Comparison of ENCODE assay signal across 8 cellular contexts in the genomic region with DNA sequence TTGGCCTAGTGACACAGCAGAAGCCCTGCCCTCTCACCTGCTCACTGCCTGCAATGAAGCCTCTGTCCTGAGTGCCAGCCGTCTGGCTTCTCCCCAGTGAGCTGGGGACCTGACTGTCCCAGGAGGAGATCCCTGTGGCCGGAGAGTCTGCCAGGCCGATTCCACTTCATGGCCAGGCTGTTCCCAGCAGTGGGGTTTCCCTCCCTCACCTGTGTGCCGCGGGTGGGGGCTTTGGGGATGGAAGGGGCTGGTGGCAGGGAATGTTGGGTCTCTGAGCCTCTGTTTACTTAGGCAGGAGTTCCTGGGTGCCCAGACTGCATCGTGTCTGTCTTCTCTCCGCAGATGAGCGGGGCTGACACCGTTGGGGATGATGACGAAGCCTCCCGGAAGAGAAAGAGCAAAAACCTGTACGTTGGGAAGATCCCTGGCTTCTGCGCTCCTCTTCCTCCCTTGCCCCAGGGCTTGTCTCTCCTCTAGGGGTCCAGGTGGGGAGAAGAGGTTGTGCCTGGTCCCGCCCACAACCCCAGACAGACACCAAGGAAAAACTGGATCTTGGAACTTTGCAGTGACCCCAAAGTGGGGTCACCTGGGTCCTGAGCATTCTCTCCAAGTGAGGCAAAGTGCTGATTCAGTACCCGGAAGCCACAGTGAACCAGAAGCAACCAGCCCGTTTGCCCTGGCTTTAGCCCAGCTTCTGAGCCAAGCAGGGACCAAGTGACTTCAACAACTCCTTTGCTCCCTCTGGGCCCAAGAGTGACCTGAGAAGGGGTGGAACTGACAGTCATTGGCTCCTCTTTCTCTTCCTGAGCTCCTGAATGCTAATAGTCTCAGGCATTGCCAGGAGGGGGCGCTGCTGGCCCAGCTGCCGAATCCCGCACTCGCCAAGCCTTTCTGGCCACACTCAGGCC.
DNase-seq lines count a peak whose midpoint lies in the region; ATAC-seq lines count a peak whose summit lies in the region.

No MANE protein-coding gene starts in this region.

- no peak overlapping the region for H3K4me3 Mint-ChIP-seq in activated CD4-positive, alpha-beta T cell treated with anti-CD3 and anti-CD28 coated beads, Interleukin-2, amount 10 ng/mL, durations not matched to agents 24 days and 14 days
- no peak overlapping the region for H3K4me3 Mint-ChIP-seq in effector memory CD8-positive, alpha-beta T cell

- intact Hi-C loops in activated CD4-positive, alpha-beta T cell treated with anti-CD3 and anti-CD28 coated beads, Interleukin-2, amount 10 ng/mL, durations not matched to agents 24 days and 14 days (cut with micrococcal nuclease): loop anchor here (1.0 to 2.0 kb wide), 4 partner anchors 31 to 180 kb away; a partner anchor contains a TSS

- H3K23ac ChIP-seq in mesenchymal stem cell (ENCODE audit: low read length in 2 of 2): no peak overlapping the region

- peaks cover 37% of the 10 kb centered on the region for H3K36me3 Mint-ChIP-seq in activated CD4-positive, alpha-beta T cell treated with anti-CD3 and anti-CD28 coated beads, Interleukin-2, amount 10 ng/mL, durations not matched to agents 24 days and 14 days (ENCODE audit: low read depth)
- H3K36me3 Mint-ChIP-seq in effector memory CD8-positive, alpha-beta T cell (ENCODE audit: insufficient read depth): peaks cover 24% of the 10 kb centered on the region

- peaks cover 27% of the 10 kb centered on the region for H3K4me1 ChIP-seq in mesenchymal stem cell (ENCODE audit: control insufficient read depth, insufficient read depth, low read depth, low read length)

- H3K9ac ChIP-seq in mesenchymal stem cell (ENCODE audit: low read length): peak overlapping the region; percentile 42

- H3K79me1 ChIP-seq in mesenchymal stem cell (replicated peaks; ENCODE audit: low read length, poor library complexity, severe bottlenecking): peaks cover 27% of the 10 kb centered on the region

- H3K4ac ChIP-seq in mesenchymal stem cell (ENCODE audit: low read depth in 1 of 2, low read length in 2 of 2): peak overlapping the region in 1 of 2 experiments; percentile 26

- H3K4me1 Mint-ChIP-seq in activated CD4-positive, alpha-beta T cell treated with anti-CD3 and anti-CD28 coated beads, Interleukin-2, amount 10 ng/mL, durations not matched to agents 24 days and 14 days: peaks cover 42% of the 10 kb centered on the region
- H3K4me1 Mint-ChIP-seq in effector memory CD8-positive, alpha-beta T cell (ENCODE audit: low read depth in 2 of 2): peaks cover 13 to 37% of the 10 kb centered on the region in 2 donors

- peaks cover 12 to 47% of the 10 kb centered on the region in 2 experiments for H3K36me3 ChIP-seq in mesenchymal stem cell (ENCODE audit: control insufficient read depth in 1 of 2, insufficient read depth in 2 of 2, low read depth in 1 of 2, low read length in 2 of 2)

- no peaks in the 10 kb centered on the region for H3K27me3 Mint-ChIP-seq in activated CD4-positive, alpha-beta T cell treated with anti-CD3 and anti-CD28 coated beads, Interleukin-2, amount 10 ng/mL, durations not matched to agents 24 days and 14 days
- H3K27me3 Mint-ChIP-seq in effector memory CD8-positive, alpha-beta T cell: no peaks in the 10 kb centered on the region

- H2BK12ac ChIP-seq in mesenchymal stem cell (ENCODE audit: low read length in 2 of 2): no peak overlapping the region

- H2BK120ac ChIP-seq in mesenchymal stem cell (ENCODE audit: low read depth, low read length): no peak overlapping the region

- WGBS in mesenchymal stem cell: 66% methylated on average over 16 of the region's 20 CpGs

- peak overlapping the region; percentile 34 for H3K27ac Mint-ChIP-seq in activated CD4-positive, alpha-beta T cell treated with anti-CD3 and anti-CD28 coated beads, Interleukin-2, amount 10 ng/mL, durations not matched to agents 24 days and 14 days
- peak overlapping the region in 1 of 2 donors; percentile 54 for H3K27ac Mint-ChIP-seq in effector memory CD8-positive, alpha-beta T cell

- no peaks in the 10 kb centered on the region for H3K27me3 ChIP-seq in mesenchymal stem cell (ENCODE audit: control insufficient read depth in 1 of 2, insufficient read depth in 1 of 2, low read length in 2 of 2)

- peak overlapping the region; percentile 34 for H2BK15ac ChIP-seq in mesenchymal stem cell (ENCODE audit: low read depth, poor library complexity, severe bottlenecking)

- no peak overlapping the region for H2BK5ac ChIP-seq in mesenchymal stem cell (ENCODE audit: low read depth, low read length, poor library complexity, severe bottlenecking)

- no peak overlapping the region for H3K27ac ChIP-seq in mesenchymal stem cell (ENCODE audit: low read length, poor library complexity, severe bottlenecking)

- H4K8ac ChIP-seq in mesenchymal stem cell (ENCODE audit: low read length): peak overlapping the region; percentile 10

- H2AFZ ChIP-seq in mesenchymal stem cell (ENCODE audit: low read depth, low read length): no peak overlapping the region

- no peak overlapping the region for H3K4me2 ChIP-seq in mesenchymal stem cell (ENCODE audit: low read length, poor library complexity, severe bottlenecking)

- H3K18ac ChIP-seq in mesenchymal stem cell (ENCODE audit: low read depth in 1 of 2, low read length in 2 of 2): no peak overlapping the region

- H4K91ac ChIP-seq in mesenchymal stem cell (ENCODE audit: low read length): no peak overlapping the region

- peak overlapping the region; percentile 37 for H2AK5ac ChIP-seq in mesenchymal stem cell (ENCODE audit: low read length, severe bottlenecking)

- no peaks in the 10 kb centered on the region for H3K9me3 ChIP-seq in mesenchymal stem cell (ENCODE audit: control insufficient read depth, low read length)

- no peak overlapping the region for H3K4me3 ChIP-seq in mesenchymal stem cell (ENCODE audit: insufficient read depth in 1 of 2, low read depth in 1 of 2, low read length in 2 of 2)

- ATAC-seq in HG02852 (IDR thresholded peaks at IDR 0.05; ENCODE audit: unreplicated experiment): peak; percentile 45
- peak; percentile 57 for ATAC-seq in effector memory CD8-positive, alpha-beta T cell (replicated peaks)

- H3K14ac ChIP-seq in mesenchymal stem cell (ENCODE audit: low read length in 2 of 2): no peak overlapping the region

- no peaks in the 10 kb centered on the region for H3K9me3 Mint-ChIP-seq in activated CD4-positive, alpha-beta T cell treated with anti-CD3 and anti-CD28 coated beads, Interleukin-2, amount 10 ng/mL, durations not matched to agents 24 days and 14 days
- H3K9me3 Mint-ChIP-seq in effector memory CD8-positive, alpha-beta T cell: no peaks in the 10 kb centered on the region

- peak; percentile 17 for DNase-seq in NK-92 treated with Interleukin-12 subunit alpha and Interleukin-12 subunit beta, amount 100 ng/mL, for 24 hours (lab: John Stamatoyannopoulos, UW)
- DNase-seq in NK-92 (lab: John Stamatoyannopoulos, UW; ENCODE audit: unreplicated experiment) (no peak), NCI-H524 (lab: John Stamatoyannopoulos, UW) (peak; percentile 55 to 79), mesenchymal stem cell (peak; percentile 80)
- DNase-seq in activated CD4-positive, alpha-beta T cell treated with anti-CD3 and anti-CD28 coated beads, Interleukin-2, amount 10 ng/mL, durations not matched to agents 24 days and 14 days: peak; percentile 89
- DNase-seq in effector memory CD8-positive, alpha-beta T cell: peak; percentile 31 to 47 (median 35)
- peak; percentile 44 to 52 for DNase-seq in stimulated activated CD8-positive, alpha-beta memory T cell treated with anti-CD3 and anti-CD28 coated beads, Interleukin-7, amount 100 ng/mL, for 48 hours (ENCODE audit: extremely low read depth in 1 of 2, low read depth in 1 of 2)
